In genomic region chr9:110877376-110877775, GRCh38 we compare ENCODE assay signal across 22 cellular contexts.
DNase-seq lines count a peak whose midpoint lies in the region; ATAC-seq, FAIRE-seq and TF ChIP-seq lines count a peak whose summit lies in the region.
"Had no signal": no experiment of that assay in that cellular context is flagged by ENCODE, and none has a peak within 500 bp of the region (broad histone marks: within the 10 kb centered on the region; RNA-seq: fewer than 3 reads in every experiment).

No MANE protein-coding gene starts in this region.

- POLR2A ChIA-PET in IMR-90 (lab: Charles Lee; ENCODE audit: unreplicated experiment): interaction anchor here (1.1 kb wide), 1 partner anchor 158 kb away, joined by 4 read pairs; no protein-coding TSS in a partner anchor

- CTCF ChIA-PET in IMR-90 (lab: Yijun Ruan, JAX): no interaction called here

- no TSS peak for BruUV-seq in IMR-90 (replicated peaks; lab: Mats Ljungman, UMichigan)

- no peak overlapping the region for H3K56ac ChIP-seq in IMR-90 (ENCODE audit: extremely low read depth, insufficient read depth, low read length)

- no peak overlapping the region; the same call in 1 of the 2 replicates for H3K18ac ChIP-seq in IMR-90 (ENCODE audit: low read depth, low read length)

- DNase-seq in IMR-90 (no peak), hepatocyte (ENCODE audit: low spot score) (no peak), tibial nerve (ENCODE audit: low spot score in 2 of 2) (no peak), GM12892 (ENCODE audit: insufficient read length) (no peak), upper lobe of left lung (no peak)
- DNase-seq in stimulated activated CD4-positive, alpha-beta T cell treated with anti-CD3 and anti-CD28 coated beads, Interleukin-2, amount 100 ng/mL, for 48 hours: no peak
- DNase-seq: Caco-2, DMS153, GF-D8, GOT3, KG1, NCI-H1105 treated with DMSO at 0.1 percent for 48 hours, NCI-H1694, NCI-H2081 treated with DMSO at 0.1 percent for 48 hours, NCI-H524, NCI-H82, OCI-M1, RPMI8226, SHP77 treated with DMSO at 0.1 percent for 48 hours had no signal

- TF ChIP-seq CTCF in IMR-90 (conservative IDR thresholded peaks at IDR 0.05; ENCODE audit: low read depth, low read length) (no peak), brain (conservative IDR thresholded peaks at IDR 0.05) (no peak), hepatocyte (IDR thresholded peaks at IDR 0.05; ENCODE audit: poor library complexity) (no peak), tibial nerve (IDR thresholded peaks at IDR 0.05) (no peak), upper lobe of left lung (IDR thresholded peaks at IDR 0.05) (no peak)

- H4K8ac ChIP-seq in IMR-90 (ENCODE audit: low read depth in 2 of 2, low read length in 2 of 2): no peak overlapping the region; a peak in 1 of 4 replicates

- ATAC-seq in IMR-90 (ENCODE audit: low read depth): no peak
- ATAC-seq in upper lobe of left lung (ENCODE audit: low FRiP score in 2 of 2): no peak
- ATAC-seq: HepG2 had no signal

- H3K27ac Mint-ChIP-seq in brain: peak overlapping the region in 4 of 5 experiments; percentile 12 to 77 (median 48)
- H3K27ac Mint-ChIP-seq: B cell had no signal

- H3K23ac ChIP-seq in IMR-90 (ENCODE audit: low read depth, low read length): peak overlapping the region; percentile 21; the same call in 1 of the 2 replicates

- H2BK15ac ChIP-seq in IMR-90 (ENCODE audit: low read depth, low read length): no peak overlapping the region

- no peak overlapping the region for H2BK20ac ChIP-seq in IMR-90 (ENCODE audit: low read depth, low read length)

- H3K4me3 Mint-ChIP-seq in brain: no peak overlapping the region
- H3K4me3 Mint-ChIP-seq: B cell had no signal

- H3K9ac ChIP-seq in IMR-90 (ENCODE audit: low read depth, low read length): no peak overlapping the region

- H3K27me3 Mint-ChIP-seq in brain: peaks cover 16% of the 10 kb centered on the region

- H3K14ac ChIP-seq in IMR-90 (replicated peaks; ENCODE audit: low read depth, low read length): no peak overlapping the region

- H3K9me1 ChIP-seq in IMR-90 (ENCODE audit: insufficient read depth, low read length): peaks cover 21% of the 10 kb centered on the region

- H3K36me3 ChIP-seq in IMR-90 (ENCODE audit: control insufficient read depth, insufficient read depth, low read length) (peaks cover 21% of the 10 kb centered on the region), hepatocyte (replicated peaks; ENCODE audit: insufficient read depth, low read depth) (no peaks in the 10 kb centered on the region), tibial nerve (peaks cover 0 to 17% (median 0%) of the 10 kb centered on the region in 3 donors), upper lobe of left lung (no peaks in the 10 kb centered on the region)

- dilution Hi-C loops in IMR-90 (cut with HindIII; ENCODE audit: low sequenced_read_pairs, unreplicated experiment): no loop called here

- H3K79me1 ChIP-seq in IMR-90 (ENCODE audit: low read depth in 1 of 2, low read length in 2 of 2): peaks cover 51 to 71% of the 10 kb centered on the region in 2 experiments

- no peak overlapping the region for H3K4me2 ChIP-seq in IMR-90 (ENCODE audit: low read depth, low read length)
- no peak overlapping the region for H3K4me2 ChIP-seq in hepatocyte

- no peak overlapping the region for H2AK9ac ChIP-seq in IMR-90 (replicated peaks; ENCODE audit: low read depth, low read length, poor library complexity)

- no peak overlapping the region for H2AK5ac ChIP-seq in IMR-90 (ENCODE audit: low read depth, low read length)

- no peaks in the 10 kb centered on the region for H3K9me2 ChIP-seq in hepatocyte (replicated peaks; ENCODE audit: insufficient read depth)

- peaks cover 8% of the 10 kb centered on the region for H3K79me2 ChIP-seq in hepatocyte

- no peak for FAIRE-seq in GM12892 (lab: Jason Lieb, UNC)
- FAIRE-seq: HepG2 had no signal

- H3K27ac ChIP-seq in IMR-90 (ENCODE audit: insufficient read depth, low read length) (peak overlapping the region; percentile 78; the same call in 1 of the 2 replicates), hepatocyte (peak overlapping the region; percentile 55), tibial nerve (peak overlapping the region; percentile 8 to 86 (median 53)), upper lobe of left lung (no peak overlapping the region)

- H4K5ac ChIP-seq in IMR-90 (ENCODE audit: low read depth, low read length): peak overlapping the region; percentile 76; the same call in 1 of the 2 replicates

- peak overlapping the region; percentile 56 for H2BK5ac ChIP-seq in IMR-90 (ENCODE audit: low read depth, low read length, poor library complexity, severe bottlenecking)

- H3K27me3 ChIP-seq in IMR-90 (ENCODE audit: control insufficient read depth, insufficient read depth, low read length) (no peaks in the 10 kb centered on the region), hepatocyte (no peaks in the 10 kb centered on the region), tibial nerve (no peaks in the 10 kb centered on the region), upper lobe of left lung (no peaks in the 10 kb centered on the region)

- H4K20me1 ChIP-seq in IMR-90 (ENCODE audit: insufficient read depth, low read length) (peaks cover 9% of the 10 kb centered on the region; the same call in 1 of the 2 replicates), hepatocyte (ENCODE audit: insufficient read depth, poor library complexity, severe bottlenecking) (no peaks in the 10 kb centered on the region)

- TF ChIP-seq POLR2A in IMR-90 (IDR thresholded peaks at IDR 0.05; ENCODE audit: low read depth, low read length) (no peak), tibial nerve (IDR thresholded peaks at IDR 0.05) (no peak), GM12892 (IDR thresholded peaks at IDR 0.05; ENCODE audit: low read depth, low read length) (no peak), upper lobe of left lung (IDR thresholded peaks at IDR 0.05) (no peak)

- H3K9me3 ChIP-seq in IMR-90 (ENCODE audit: control insufficient read depth, insufficient read depth, low read length) (no peaks in the 10 kb centered on the region; the same call in 1 of the 2 replicates), hepatocyte (ENCODE audit: low read depth) (no peaks in the 10 kb centered on the region), tibial nerve (no peaks in the 10 kb centered on the region), upper lobe of left lung (no peaks in the 10 kb centered on the region)
- H3K9me3 ChIP-seq: Caco-2 had no signal

- no peak overlapping the region; the same call in 1 of the 2 replicates for H2BK120ac ChIP-seq in IMR-90 (ENCODE audit: low read depth, low read length)

- intact Hi-C loops in IMR-90 (cut with micrococcal nuclease): no loop called here

- H3K4me3 ChIP-seq in IMR-90 (ENCODE audit: insufficient read depth, low read depth, low read length) (no peak overlapping the region), hepatocyte (no peak overlapping the region), tibial nerve (no peak overlapping the region), upper lobe of left lung (no peak overlapping the region)

- in situ Hi-C loops in IMR-90 (cut with MboI; ENCODE audit: low sequenced_read_pairs): no loop called here

- H4K91ac ChIP-seq in IMR-90 (ENCODE audit: insufficient read depth, low read depth, low read length): no peak overlapping the region

- no peak overlapping the region for H2AFZ ChIP-seq in IMR-90 (replicated peaks; ENCODE audit: low read length, poor library complexity)
- no peak overlapping the region for H2AFZ ChIP-seq in hepatocyte

- TF ChIP-seq RAD21 in IMR-90 (IDR thresholded peaks at IDR 0.05; ENCODE audit: low read length): no peak

- peaks cover 51% of the 10 kb centered on the region for H3K4me1 Mint-ChIP-seq in brain
- H3K4me1 Mint-ChIP-seq: B cell had no signal

- H3K4me1 ChIP-seq in IMR-90 (ENCODE audit: control insufficient read depth, insufficient read depth, low read length) (peaks cover 20% of the 10 kb centered on the region), hepatocyte (ENCODE audit: insufficient read depth) (no peaks in the 10 kb centered on the region), tibial nerve (peaks cover 0 to 87% (median 28%) of the 10 kb centered on the region in 4 donors), upper lobe of left lung (no peaks in the 10 kb centered on the region)
- H3K4me1 ChIP-seq: Caco-2 had no signal

- peaks cover 14% of the 10 kb centered on the region for H3K36me3 Mint-ChIP-seq in brain

- no peak overlapping the region; the same call in 1 of the 2 replicates for H3K4ac ChIP-seq in IMR-90 (ENCODE audit: low read depth, low read length)

- TF ChIP-seq EP300 in tibial nerve (IDR thresholded peaks at IDR 0.05): no peak
- TF ChIP-seq EP300 in upper lobe of left lung (IDR thresholded peaks at IDR 0.05): no peak

- peaks cover 0 to 4% (median 0%) of the 10 kb centered on the region in 5 experiments for H3K9me3 Mint-ChIP-seq in brain

TF ChIP-seq in IMR-90, 13 proteins besides CTCF, POLR2A, EP300 and RAD21:
- no peak for TF ChIP-seq RCOR1 (IDR thresholded peaks at IDR 0.05; ENCODE audit: insufficient replicate concordance, low read length)
- TF ChIP-seq FOS (IDR thresholded peaks at IDR 0.05; ENCODE audit: low read depth, low read length): no peak
- no peak for TF ChIP-seq CHD1 (IDR thresholded peaks at IDR 0.05; ENCODE audit: low read depth, low read length)
TF ChIP-seq in IMR-90: peak in this region for 0.

Comparison
In these comparisons a context has a peak if more than half of its experiments do, and no peak if none do; other contexts are left out.
1. H3K27ac ChIP-seq: peak in IMR-90 (single experiment), hepatocyte (single experiment) and tibial nerve (4 of 4); none in upper lobe of left lung (0 of 4).